Comparison of ENCODE assay signal across 10 cellular contexts in the genomic region with DNA sequence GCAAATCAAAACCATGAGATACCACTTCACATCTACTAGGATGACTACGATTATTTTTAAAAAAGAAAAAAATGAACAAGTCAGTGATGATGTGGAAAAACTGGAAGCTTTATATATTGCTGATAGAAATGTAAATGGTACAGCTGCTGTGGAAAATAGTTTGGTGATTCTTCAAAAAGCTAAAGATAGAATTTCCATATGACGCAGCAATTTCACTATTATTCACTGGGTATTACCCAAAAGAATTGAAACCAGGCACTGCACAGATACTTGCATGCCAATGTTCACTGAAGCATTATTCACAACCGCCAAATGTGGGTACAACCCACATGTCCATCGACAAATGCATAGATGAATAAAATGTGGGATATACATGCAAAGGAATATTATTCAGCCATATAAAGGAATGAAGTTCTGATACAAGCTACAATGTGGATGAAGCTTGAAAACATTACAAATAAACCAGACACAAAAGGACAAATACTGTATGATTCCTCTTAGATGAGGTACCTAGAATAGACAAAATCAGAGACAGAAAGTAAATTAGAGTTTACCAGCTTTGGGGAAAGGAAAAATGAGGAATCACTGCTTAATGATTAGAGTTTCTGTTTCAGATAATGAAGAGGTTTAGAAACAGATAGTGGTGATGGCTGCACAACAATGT. TPM values are rescaled to one million over a fixed set of nuclear protein-coding genes. Genes with fewer than 3 reads are reported as not detected.
DNase-seq lines count a peak whose midpoint lies in the region; ATAC-seq and TF ChIP-seq lines count a peak whose summit lies in the region.
"Had no signal": no experiment of that assay in that cellular context is flagged by ENCODE, and none has a peak within 500 bp of the region (broad histone marks: within the 10 kb centered on the region; RNA-seq: fewer than 3 reads in every experiment).

No MANE protein-coding gene starts in this region.

- no peaks in the 10 kb centered on the region for H3K27me3 Mint-ChIP-seq in CD4-positive, alpha-beta T cell

- no peaks in the 10 kb centered on the region for H3K9me3 ChIP-seq in CD4-positive, alpha-beta T cell (ENCODE audit: control insufficient read depth, low read length)
- H3K9me3 ChIP-seq: BLaER1, esophagus squamous epithelium had no signal

- CTCF ChIA-PET in HEK293T (lab: Yijun Ruan, JAX): interaction anchor here (0.5 to 3.8 kb wide), 3 partner anchors 240 to 261 kb away, joined by 3 to 24 read pairs (median 4); no protein-coding TSS in a partner anchor
- CTCF ChIA-PET in CD4-positive, alpha-beta T cell (lab: Charles Lee): interaction anchor here (1.0 to 1.5 kb wide), 2 partner anchors 11 to 260 kb away, joined by 3 read pairs; no protein-coding TSS in a partner anchor

- H3K27me3 ChIP-seq in CD4-positive, alpha-beta T cell (ENCODE audit: control insufficient read depth, insufficient read depth, low read length): no peaks in the 10 kb centered on the region
- H3K27me3 ChIP-seq: BLaER1, esophagus squamous epithelium had no signal

- intact Hi-C loops in CD4-positive, alpha-beta T cell (cut with DNase I, micrococcal nuclease): no loop called here

- no peak overlapping the region for H3K4me3 Mint-ChIP-seq in CD4-positive, alpha-beta T cell

- no peak overlapping the region for H3K27ac Mint-ChIP-seq in CD4-positive, alpha-beta T cell

- peaks cover 8% of the 10 kb centered on the region for H3K4me1 Mint-ChIP-seq in CD4-positive, alpha-beta T cell (ENCODE audit: low read depth)

- H3K36me3 Mint-ChIP-seq in CD4-positive, alpha-beta T cell (ENCODE audit: low read depth): peaks cover 98% of the 10 kb centered on the region

- no peak overlapping the region; the same call in 1 of the 2 replicates for H3K4me3 ChIP-seq in GM12864 (ENCODE audit: low read depth, low read length)
- H3K4me3 ChIP-seq: BLaER1, esophagus squamous epithelium had no signal

- ATAC-seq in GM18907 (IDR thresholded peaks at IDR 0.05; ENCODE audit: unreplicated experiment) (peak; percentile 90), HG02610 (IDR thresholded peaks at IDR 0.05; ENCODE audit: unreplicated experiment) (peak; percentile 84), HG03457 (IDR thresholded peaks at IDR 0.05; ENCODE audit: unreplicated experiment) (peak; percentile 85)
- no peak for ATAC-seq in CD4-positive, alpha-beta T cell (ENCODE audit: poor library complexity)

- DNase-seq in GM12864 (ENCODE audit: low read depth) (peak; percentile 69), dedifferentiated amniotic fluid mesenchymal stem cell (ENCODE audit: extremely low spot score) (no peak), SW480 (ENCODE audit: low spot score) (no peak), HEK293T (ENCODE audit: extremely low spot score) (no peak)
- DNase-seq in CD4-positive, alpha-beta T cell: no peak
- DNase-seq: esophagus squamous epithelium had no signal

- TF ChIP-seq CTCF in GM12864 (IDR thresholded peaks at IDR 0.05; ENCODE audit: low read depth, low read length, missing control alignments): no peak
- TF ChIP-seq CTCF in CD4-positive, alpha-beta T cell (IDR thresholded peaks at IDR 0.05): no peak

- H3K27ac ChIP-seq in CD4-positive, alpha-beta T cell (ENCODE audit: low read depth, low read length): no peak overlapping the region
- H3K27ac ChIP-seq: BLaER1, esophagus squamous epithelium had no signal

- POLR2A ChIA-PET in HEK293T (lab: Yijun Ruan, JAX): no interaction called here
- POLR2A ChIA-PET in CD4-positive, alpha-beta T cell (lab: Charles Lee): no interaction called here

- no peaks in the 10 kb centered on the region for H3K9me3 Mint-ChIP-seq in CD4-positive, alpha-beta T cell

TF ChIP-seq in HEK293T, 16 proteins besides CTCF, POLR2A, EP300 and RAD21:
- TF ChIP-seq HDGF (IDR thresholded peaks at IDR 0.05; ENCODE audit: borderline replicate concordance): no peak
- TF ChIP-seq TARDBP (IDR thresholded peaks at IDR 0.05): no peak
- no peak for TF ChIP-seq FOXM1 (IDR thresholded peaks at IDR 0.05; ENCODE audit: borderline replicate concordance)
- TF ChIP-seq, protein P1, sequence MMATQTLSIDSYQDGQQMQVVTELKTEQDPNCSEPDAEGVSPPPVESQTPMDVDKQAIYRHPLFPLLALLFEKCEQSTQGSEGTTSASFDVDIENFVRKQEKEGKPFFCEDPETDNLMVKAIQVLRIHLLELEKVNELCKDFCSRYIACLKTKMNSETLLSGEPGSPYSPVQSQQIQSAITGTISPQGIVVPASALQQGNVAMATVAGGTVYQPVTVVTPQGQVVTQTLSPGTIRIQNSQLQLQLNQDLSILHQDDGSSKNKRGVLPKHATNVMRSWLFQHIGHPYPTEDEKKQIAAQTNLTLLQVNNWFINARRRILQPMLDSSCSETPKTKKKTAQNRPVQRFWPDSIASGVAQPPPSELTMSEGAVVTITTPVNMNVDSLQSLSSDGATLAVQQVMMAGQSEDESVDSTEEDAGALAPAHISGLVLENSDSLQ (IDR thresholded peaks at IDR 0.05): no peak
- no peak for TF ChIP-seq SUZ12 (IDR thresholded peaks at IDR 0.05)
- no peak for TF ChIP-seq CTBP1 (IDR thresholded peaks at IDR 0.05; ENCODE audit: borderline replicate concordance)
- TF ChIP-seq SP1 (IDR thresholded peaks at IDR 0.05): no peak
- TF ChIP-seq L3MBTL2 (conservative IDR thresholded peaks at IDR 0.05): no peak
- no peak for TF ChIP-seq ZNF384 (IDR thresholded peaks at IDR 0.05)
- no peak for TF ChIP-seq NFRKB (IDR thresholded peaks at IDR 0.05)
- TF ChIP-seq FOXA1 (IDR thresholded peaks at IDR 0.05): no peak
- TF ChIP-seq LEF1 (IDR thresholded peaks at IDR 0.05; ENCODE audit: borderline replicate concordance): no peak
- TF ChIP-seq ARNT (IDR thresholded peaks at IDR 0.05): no peak
- TF ChIP-seq BHLHE40 (IDR thresholded peaks at IDR 0.05; ENCODE audit: borderline replicate concordance): no peak
- TF ChIP-seq ELF4 (IDR thresholded peaks at IDR 0.05): no peak
- TF ChIP-seq FOXK2 (IDR thresholded peaks at IDR 0.05): no peak
TF ChIP-seq in HEK293T: peak in this region for 0.

RNA-seq across cellular contexts. Expression of a gene that starts 11.1 kb away (rescaled TPM):
- 10 to 100 TPM; 21.4 to 25.5 TPM for total RNA-seq in CD4-positive, alpha-beta T cell
